ENCODE assay signal across 22 cellular contexts in the genomic region with DNA sequence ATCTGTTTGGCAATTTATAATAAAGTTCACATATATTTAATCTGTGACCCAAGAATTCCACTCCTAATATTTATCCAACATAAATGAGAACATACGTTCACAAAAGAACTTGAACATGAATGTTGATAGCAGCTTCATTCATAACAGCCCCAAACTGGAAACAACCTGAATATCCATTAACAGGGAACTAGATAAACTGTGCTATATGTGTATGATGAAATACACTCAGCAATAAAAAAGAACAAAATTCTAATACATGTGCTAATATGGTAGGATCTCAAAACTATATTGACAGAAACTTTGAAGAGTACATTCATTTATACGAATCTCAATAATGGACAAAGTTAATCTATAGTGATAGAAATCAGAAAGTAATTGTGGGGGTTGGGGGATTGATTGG.
"Had no signal": no experiment of that assay in that cellular context is flagged by ENCODE, and none has a peak within 500 bp of the region (broad histone marks: within the 10 kb centered on the region; RNA-seq: fewer than 3 reads in every experiment).

No MANE protein-coding gene starts in this region.

- H3K4me3 Mint-ChIP-seq: activated CD4-positive, alpha-beta memory T cell treated with anti-CD3 and anti-CD28 coated beads for 36 hours; activated CD4-positive, alpha-beta T cell treated with anti-CD3 and anti-CD28 coated beads, Interleukin-2, amount 10 ng/mL, durations not matched to agents 24 days and 14 days; activated naive CD8-positive, alpha-beta T cell treated with anti-CD3 and anti-CD28 coated beads, Interleukin-2, amount 10 ng/mL, durations not matched to agents 7 days and 5 days; dendritic cell treated with granulocyte-macrophage colony-stimulating factor and Interleukin-4, amounts not matched to agents 40 ng/mL and 50 ng/mL, for 4 days; endodermal cell had no signal

- H3K9me3 Mint-ChIP-seq: dendritic cell treated with granulocyte-macrophage colony-stimulating factor and Interleukin-4, amounts not matched to agents 40 ng/mL and 50 ng/mL, for 4 days had no signal

- H3K27me3 Mint-ChIP-seq: activated CD4-positive, alpha-beta memory T cell treated with anti-CD3 and anti-CD28 coated beads for 36 hours; activated CD4-positive, alpha-beta T cell treated with anti-CD3 and anti-CD28 coated beads, Interleukin-2, amount 10 ng/mL, durations not matched to agents 24 days and 14 days; activated naive CD8-positive, alpha-beta T cell treated with anti-CD3 and anti-CD28 coated beads, Interleukin-2, amount 10 ng/mL, durations not matched to agents 7 days and 5 days; dendritic cell treated with granulocyte-macrophage colony-stimulating factor and Interleukin-4, amounts not matched to agents 40 ng/mL and 50 ng/mL, for 4 days had no signal

- H3K27ac Mint-ChIP-seq: activated CD4-positive, alpha-beta T cell treated with anti-CD3 and anti-CD28 coated beads, Interleukin-2, amount 10 ng/mL, durations not matched to agents 24 days and 14 days; activated naive CD8-positive, alpha-beta T cell treated with anti-CD3 and anti-CD28 coated beads, Interleukin-2, amount 10 ng/mL, durations not matched to agents 7 days and 5 days; dendritic cell treated with granulocyte-macrophage colony-stimulating factor and Interleukin-4, amounts not matched to agents 40 ng/mL and 50 ng/mL, for 4 days; endodermal cell had no signal

- H3K27ac ChIP-seq: ascending aorta, stomach, upper lobe of left lung, vagina, WERI-Rb-1 had no signal

- H3K4me3 ChIP-seq: ascending aorta, stomach, thyroid gland, upper lobe of left lung, vagina had no signal

- H3K9me3 ChIP-seq: ascending aorta, right lobe of liver, stomach, thyroid gland, upper lobe of left lung, vagina had no signal

- H3K36me3 ChIP-seq: ascending aorta, right lobe of liver, stomach, thyroid gland, upper lobe of left lung, vagina, WERI-Rb-1 had no signal

- ATAC-seq: esophagus mucosa, right lobe of liver had no signal

- DNase-seq: activated CD4-positive, alpha-beta memory T cell treated with anti-CD3 and anti-CD28 coated beads for 36 hours; activated CD4-positive, alpha-beta T cell treated with anti-CD3 and anti-CD28 coated beads, Interleukin-2, amount 10 ng/mL, durations not matched to agents 24 days and 14 days; activated CD4-positive, CD25-positive, alpha-beta regulatory T cell treated with anti-CD3 and anti-CD28 coated beads, Interleukin-2, amount 50 U/mL, for 72 hours; activated CD8-positive, alpha-beta memory T cell treated with anti-CD3 and anti-CD28 coated beads, Interleukin-2, amount 50 U/mL, for 4 hours; activated naive CD8-positive, alpha-beta T cell treated with anti-CD3 and anti-CD28 coated beads, Interleukin-2, amount 10 ng/mL, durations not matched to agents 7 days and 5 days; activated T-cell treated with anti-CD3 and anti-CD28 coated beads, Interleukin-2, amount 50 U/mL, for 1 hour; endodermal cell; foreskin fibroblast; head of caudate nucleus; hypothalamus; right lobe of liver; stimulated activated CD4-positive, alpha-beta T cell treated with anti-CD3 and anti-CD28 coated beads, Interleukin-2, amount 100 ng/mL, for 48 hours; stomach; T-helper 1 cell; thyroid gland; upper lobe of left lung; WERI-Rb-1 had no signal

- H3K27me3 ChIP-seq: ascending aorta, right lobe of liver, stomach, thyroid gland, upper lobe of left lung, vagina had no signal

- H3K36me3 Mint-ChIP-seq: brain had no signal
